In the genomic region with DNA sequence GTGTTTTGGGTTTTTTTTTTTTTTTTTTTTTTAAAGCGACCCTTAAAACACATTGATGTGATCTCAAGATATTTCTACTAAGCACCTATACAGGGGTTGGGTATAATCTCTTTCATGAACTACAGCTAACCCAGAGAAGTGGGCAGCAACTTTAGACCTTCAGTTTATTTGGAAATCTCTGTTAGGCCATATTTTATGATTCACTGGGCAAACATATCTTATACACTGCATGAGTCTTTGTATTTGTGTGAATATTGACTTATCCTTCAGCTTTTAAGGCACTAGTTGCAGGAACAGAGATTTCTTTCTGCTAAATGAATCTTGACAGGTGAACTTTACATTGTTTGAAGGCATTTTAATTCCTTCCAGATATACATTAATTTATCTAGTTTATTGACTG, we compare ENCODE assay signal across 17 cellular contexts.
DNase-seq lines count a peak whose midpoint lies in the region; ATAC-seq, FAIRE-seq and TF ChIP-seq lines count a peak whose summit lies in the region.
"Had no signal": no experiment of that assay in that cellular context is flagged by ENCODE, and none has a peak within 500 bp of the region (broad histone marks: within the 10 kb centered on the region; RNA-seq: fewer than 3 reads in every experiment).

No MANE protein-coding gene starts in this region.

- H3K79me2 ChIP-seq in HepG2 (ENCODE audit: insufficient read depth, low read length) = no peaks in the 10 kb centered on the region

- no peak for FAIRE-seq in HepG2 (lab: Jason Lieb, UNC)
- FAIRE-seq: GM12878, GM18507, HTR-8/SVneo had no signal

- TF ChIP-seq POLR2A in HepG2 (IDR thresholded peaks at IDR 0.05; ENCODE audit: insufficient read depth in 1 of 2, low read depth in 2 of 2, low read length in 2 of 2) = no peak
- no peak for TF ChIP-seq POLR2A in right lobe of liver (IDR thresholded peaks at IDR 0.05)

- in situ Hi-C loops in HepG2 (cut with HindIII; ENCODE audit: extremely low pct_ligation_motif_present, low pct_unique_long_range_greater_than_20kb) = no loop called here

- CTCF ChIA-PET in HepG2 (lab: Yijun Ruan, JAX; ENCODE audit: low intra/inter-chr PET ratio, low total read pairs) = no interaction called here

- TF ChIP-seq RAD21 in HepG2 (CRISPR knock-in tag; IDR thresholded peaks at IDR 0.05) = no peak

- no peaks in the 10 kb centered on the region for H4K20me1 ChIP-seq in HepG2 (ENCODE audit: insufficient read depth, low read length)
- H4K20me1 ChIP-seq: BLaER1 treated with 17β-estradiol and CSF1 and Interleukin-3, amounts not matched to agents 10 nM and 100 nM had no signal

- TF ChIP-seq EP300 in HepG2 (IDR thresholded peaks at IDR 0.05; ENCODE audit: low read depth in 2 of 2, low read length in 2 of 2) = no peak
- TF ChIP-seq EP300 in HepG2 (CRISPR knock-in tag; IDR thresholded peaks at IDR 0.05; ENCODE audit: borderline replicate concordance) = no peak

- WGBS in HepG2 (ENCODE audit: low lambda C conversion rate) = 66% methylated on average over 1 of the region's 1 CpG
- 78% methylated on average over 1 of the region's 1 CpG for WGBS in right lobe of liver (ENCODE audit: insufficient coverage, low coverage, low lambda C conversion rate, missing lambda C conversion rate)

- no peaks in the 10 kb centered on the region for H3K9me3 ChIP-seq in HepG2 (ENCODE audit: low read length)
- H3K9me3 ChIP-seq in right lobe of liver = no peaks in the 10 kb centered on the region
- no peaks in the 10 kb centered on the region for H3K9me3 ChIP-seq in adipocyte (ENCODE audit: control insufficient read depth, low read length)
- no peaks in the 10 kb centered on the region for H3K9me3 ChIP-seq in mucosa of descending colon
- H3K9me3 ChIP-seq: BLaER1 treated with 17β-estradiol and CSF1 and Interleukin-3, amounts not matched to agents 10 nM and 100 nM had no signal

- ATAC-seq in HepG2 = no peak
- no peak for ATAC-seq in right lobe of liver
- peak; percentile 42 for ATAC-seq in mucosa of descending colon
- no peak for ATAC-seq in activated CD4-positive, CD25-positive, alpha-beta regulatory T cell treated with anti-CD3 and anti-CD28 coated beads, Interleukin-2, amount 50 U/mL, for 24 hours
- ATAC-seq: GM12878 had no signal

- intact Hi-C loops in HepG2 (cut with micrococcal nuclease; ENCODE audit: unreplicated experiment) = no loop called here
- intact Hi-C loops in right lobe of liver (cut with DNase I) = no loop called here
- intact Hi-C loops in mucosa of descending colon (cut with DNase I, micrococcal nuclease) = no loop called here

- H3K36me3 ChIP-seq in HepG2 (replicated peaks in 1 of 2; ENCODE audit: control insufficient read depth in 1 of 2, insufficient read depth in 2 of 2, low read length in 2 of 2) = no peaks in the 10 kb centered on the region
- H3K36me3 ChIP-seq in right lobe of liver = no peaks in the 10 kb centered on the region
- H3K36me3 ChIP-seq in adipocyte (ENCODE audit: control insufficient read depth, insufficient read depth, low read length, severe bottlenecking) = no peaks in the 10 kb centered on the region
- no peaks in the 10 kb centered on the region for H3K36me3 ChIP-seq in mucosa of descending colon (ENCODE audit: low read depth)
- H3K36me3 ChIP-seq: BLaER1 treated with 17β-estradiol and CSF1 and Interleukin-3, amounts not matched to agents 10 nM and 100 nM had no signal

- H3K4me3 ChIP-seq in HepG2 (replicated peaks in 1 of 3; ENCODE audit: insufficient read depth in 1 of 3, low read depth in 2 of 3, low read length in 3 of 3) (no peak overlapping the region), right lobe of liver (no peak overlapping the region), adipocyte (ENCODE audit: low read length) (no peak overlapping the region), mucosa of descending colon (no peak overlapping the region)
- H3K4me3 ChIP-seq: BLaER1 treated with 17β-estradiol and CSF1 and Interleukin-3, amounts not matched to agents 10 nM and 100 nM; GM12878 had no signal

- H3K9ac ChIP-seq in HepG2 (ENCODE audit: insufficient read depth, low read depth, low read length) (no peak overlapping the region), adipocyte (ENCODE audit: low read length) (no peak overlapping the region)
- H3K9ac ChIP-seq: BLaER1 treated with 17β-estradiol and CSF1 and Interleukin-3, amounts not matched to agents 10 nM and 100 nM had no signal

- H3K27ac ChIP-seq in HepG2 (ENCODE audit: extremely low read length, insufficient read depth, low read length) (no peak overlapping the region), right lobe of liver (no peak overlapping the region)
- H3K27ac ChIP-seq: BLaER1 treated with 17β-estradiol and CSF1 and Interleukin-3, amounts not matched to agents 10 nM and 100 nM had no signal

- H3K27me3 ChIP-seq in HepG2 (ENCODE audit: control insufficient read depth in 1 of 2, insufficient read depth in 2 of 2, low read length in 2 of 2) = 0 out of 5 replicates have a peak, but pooled peaks cover 0 to 4% of the 10 kb centered on the region in 2 experiments
- H3K27me3 ChIP-seq in right lobe of liver = no peaks in the 10 kb centered on the region
- H3K27me3 ChIP-seq in adipocyte (replicated peaks; ENCODE audit: control insufficient read depth, insufficient read depth, low read length) = no peaks in the 10 kb centered on the region
- H3K27me3 ChIP-seq: BLaER1 treated with 17β-estradiol and CSF1 and Interleukin-3, amounts not matched to agents 10 nM and 100 nM had no signal

- TF ChIP-seq CTCF in HepG2 (CRISPR knock-in tag; IDR thresholded peaks at IDR 0.05) (no peak), right lobe of liver (IDR thresholded peaks at IDR 0.05) (no peak), mucosa of descending colon (IDR thresholded peaks at IDR 0.05) (no peak)

- H2AFZ ChIP-seq in HepG2 (ENCODE audit: low read length) = no peak overlapping the region

- POLR2A ChIA-PET in HepG2 (lab: Yijun Ruan, JAX) = no interaction called here

- DNase-seq in HepG2 (ENCODE audit: low spot score) = peak; percentile 6
- no peak for DNase-seq in right lobe of liver
- DNase-seq in adipocyte (ENCODE audit: low read depth) = peak; percentile 27
- DNase-seq in mucosa of descending colon = no peak
- DNase-seq in germinal center (ENCODE audit: low spot score) = no peak
- DNase-seq in NOMO-1 (lab: John Stamatoyannopoulos, UW; ENCODE audit: unreplicated experiment in 2 of 2) = no peak
- DNase-seq: 8988T; ACHN; CD4-positive, CD25-positive, alpha-beta regulatory T cell; DMS79; HCEC 1CT; HFFc6 had no signal

- BruUV-seq in HepG2 (replicated peaks; lab: Mats Ljungman, UMichigan) = no TSS peak

- H3K4me1 ChIP-seq in HepG2 (ENCODE audit: insufficient read depth, low read length) (no peaks in the 10 kb centered on the region), right lobe of liver (no peaks in the 10 kb centered on the region), adipocyte (ENCODE audit: control insufficient read depth, insufficient read depth, low read length) (peaks cover 21% of the 10 kb centered on the region), mucosa of descending colon (ENCODE audit: low read depth) (no peaks in the 10 kb centered on the region)

- no peak overlapping the region for H3K4me2 ChIP-seq in HepG2 (ENCODE audit: low read depth, low read length)
- H3K4me2 ChIP-seq: BLaER1 treated with 17β-estradiol and CSF1 and Interleukin-3, amounts not matched to agents 10 nM and 100 nM had no signal

TF ChIP-seq in HepG2, 621 proteins besides CTCF, POLR2A, EP300 and RAD21 (continues in another document):
- TF ChIP-seq MBD4 (IDR thresholded peaks at IDR 0.05; ENCODE audit: borderline replicate concordance, low read length) (no peak), FOXM1 (CRISPR knock-in tag; IDR thresholded peaks at IDR 0.05) (no peak), RFX5 (IDR thresholded peaks at IDR 0.05; ENCODE audit: low read depth, low read length) (no peak), ZNF75D (CRISPR knock-in tag; IDR thresholded peaks at IDR 0.05; ENCODE audit: borderline replicate concordance) (no peak), ZMYM2 (CRISPR knock-in tag; IDR thresholded peaks at IDR 0.05) (no peak), ATF1 (CRISPR knock-in tag; IDR thresholded peaks at IDR 0.05) (no peak), ZFP41 (CRISPR knock-in tag; IDR thresholded peaks at IDR 0.05; ENCODE audit: borderline replicate concordance) (no peak), ZNF709 (CRISPR knock-in tag; IDR thresholded peaks at IDR 0.05) (no peak), ARID2 (CRISPR knock-in tag; IDR thresholded peaks at IDR 0.05; ENCODE audit: borderline replicate concordance) (no peak), ZNF362 (CRISPR knock-in tag; IDR thresholded peaks at IDR 0.05; ENCODE audit: borderline replicate concordance) (no peak)

Comparison
In these comparisons a context has a peak if more than half of its experiments do, and no peak if none do; other contexts are left out.
1. DNase-seq: peak in HepG2 (single experiment) and adipocyte (single experiment); none in right lobe of liver (0 of 3), mucosa of descending colon (0 of 3), germinal center (single experiment) and NOMO-1 (0 of 2).